12 cellular contexts compared by ENCODE assay signal in the genomic region with DNA sequence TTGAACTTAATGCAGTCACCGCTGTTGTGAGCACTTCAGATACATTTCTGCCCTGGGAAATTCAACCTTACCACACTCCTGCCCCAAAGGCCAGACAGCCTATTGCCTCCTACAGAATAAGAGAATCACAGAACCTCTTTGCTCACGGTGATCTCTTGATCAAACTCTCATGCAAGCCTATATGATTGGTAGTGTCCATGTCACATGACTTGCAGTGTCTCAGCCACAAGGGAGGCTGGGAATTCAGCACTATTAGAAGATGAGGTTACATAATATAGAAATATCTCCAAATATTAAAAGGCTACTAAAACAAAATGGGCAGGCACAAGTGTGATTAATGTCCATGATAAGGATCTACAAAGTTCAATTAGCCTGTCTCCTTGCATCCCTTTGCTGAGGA. TPM values are rescaled to one million over a fixed set of nuclear protein-coding genes. Genes with fewer than 3 reads are reported as not detected.
DNase-seq lines count a peak whose midpoint lies in the region; ATAC-seq and TF ChIP-seq lines count a peak whose summit lies in the region.
"Had no signal": no experiment of that assay in that cellular context is flagged by ENCODE, and none has a peak within 500 bp of the region (broad histone marks: within the 10 kb centered on the region; RNA-seq: fewer than 3 reads in every experiment).

No MANE protein-coding gene starts in this region.

- H3K27ac Mint-ChIP-seq in activated naive CD4-positive, alpha-beta T cell treated with anti-CD3 and anti-CD28 coated beads, Interleukin-2, amount 50 U/mL, for 24 hours, result peak overlapping the region; percentile 23
- H3K27ac Mint-ChIP-seq in activated naive CD4-positive, alpha-beta T cell treated with anti-CD3 and anti-CD28 coated beads, Interleukin-2, amount 10 ng/mL, durations not matched to agents 7 days and 5 days, result no peak overlapping the region
- no peak overlapping the region for H3K27ac Mint-ChIP-seq in T-helper 2 cell treated with Interferon-gamma antibody and Interleukin-4, amounts not matched to agents 5 μg/mL and 100 μg/mL, for 36 hours
- H3K27ac Mint-ChIP-seq: CD4-positive, CD25-positive, alpha-beta regulatory T cell had no signal

- CTCF ChIA-PET in activated naive CD4-positive, alpha-beta T cell treated with anti-CD3 and anti-CD28 coated beads, Interleukin-2, amount 10 ng/mL, durations not matched to agents 7 days and 5 days (lab: Charles Lee), result no interaction called here

- H3K36me3 Mint-ChIP-seq in activated naive CD4-positive, alpha-beta T cell treated with anti-CD3 and anti-CD28 coated beads, Interleukin-2, amount 50 U/mL, for 24 hours, result no peaks in the 10 kb centered on the region
- no peaks in the 10 kb centered on the region for H3K36me3 Mint-ChIP-seq in activated naive CD4-positive, alpha-beta T cell treated with anti-CD3 and anti-CD28 coated beads, Interleukin-2, amount 10 ng/mL, durations not matched to agents 7 days and 5 days
- no peaks in the 10 kb centered on the region for H3K36me3 Mint-ChIP-seq in T-helper 2 cell treated with Interferon-gamma antibody and Interleukin-4, amounts not matched to agents 5 μg/mL and 100 μg/mL, for 36 hours (ENCODE audit: low read depth)
- H3K36me3 Mint-ChIP-seq: CD4-positive, CD25-positive, alpha-beta regulatory T cell had no signal

- no peak overlapping the region for H3K4me3 Mint-ChIP-seq in activated naive CD4-positive, alpha-beta T cell treated with anti-CD3 and anti-CD28 coated beads, Interleukin-2, amount 50 U/mL, for 24 hours
- no peak overlapping the region for H3K4me3 Mint-ChIP-seq in activated naive CD4-positive, alpha-beta T cell treated with anti-CD3 and anti-CD28 coated beads, Interleukin-2, amount 10 ng/mL, durations not matched to agents 7 days and 5 days
- no peak overlapping the region for H3K4me3 Mint-ChIP-seq in T-helper 2 cell treated with Interferon-gamma antibody and Interleukin-4, amounts not matched to agents 5 μg/mL and 100 μg/mL, for 36 hours

- DNase-seq in activated naive CD4-positive, alpha-beta T cell treated with anti-CD3 and anti-CD28 coated beads, Interleukin-2, amount 10 ng/mL, durations not matched to agents 7 days and 5 days, result no peak
- DNase-seq in T-helper 2 cell treated with Interferon-gamma antibody and Interleukin-4, amounts not matched to agents 5 μg/mL and 100 μg/mL, for 36 hours (ENCODE audit: low spot score), result no peak
- no peak for DNase-seq in occipital lobe (lab: John Stamatoyannopoulos, UW)
- DNase-seq: ACHN; CD4-positive, CD25-positive, alpha-beta regulatory T cell; DND-41; GDM1 had no signal

- no peaks in the 10 kb centered on the region for H3K9me3 Mint-ChIP-seq in activated naive CD4-positive, alpha-beta T cell treated with anti-CD3 and anti-CD28 coated beads, Interleukin-2, amount 50 U/mL, for 24 hours
- no peaks in the 10 kb centered on the region for H3K9me3 Mint-ChIP-seq in activated naive CD4-positive, alpha-beta T cell treated with anti-CD3 and anti-CD28 coated beads, Interleukin-2, amount 10 ng/mL, durations not matched to agents 7 days and 5 days
- no peaks in the 10 kb centered on the region for H3K9me3 Mint-ChIP-seq in T-helper 2 cell treated with Interferon-gamma antibody and Interleukin-4, amounts not matched to agents 5 μg/mL and 100 μg/mL, for 36 hours

- H3K4me1 Mint-ChIP-seq in activated naive CD4-positive, alpha-beta T cell treated with anti-CD3 and anti-CD28 coated beads, Interleukin-2, amount 50 U/mL, for 24 hours, result peaks cover 10% of the 10 kb centered on the region
- H3K4me1 Mint-ChIP-seq in activated naive CD4-positive, alpha-beta T cell treated with anti-CD3 and anti-CD28 coated beads, Interleukin-2, amount 10 ng/mL, durations not matched to agents 7 days and 5 days, result peaks cover 8% of the 10 kb centered on the region
- peaks cover 6% of the 10 kb centered on the region for H3K4me1 Mint-ChIP-seq in T-helper 2 cell treated with Interferon-gamma antibody and Interleukin-4, amounts not matched to agents 5 μg/mL and 100 μg/mL, for 36 hours (ENCODE audit: low read depth)

- H3K27me3 Mint-ChIP-seq in activated naive CD4-positive, alpha-beta T cell treated with anti-CD3 and anti-CD28 coated beads, Interleukin-2, amount 50 U/mL, for 24 hours, result peaks cover 20% of the 10 kb centered on the region
- peaks cover 40% of the 10 kb centered on the region for H3K27me3 Mint-ChIP-seq in activated naive CD4-positive, alpha-beta T cell treated with anti-CD3 and anti-CD28 coated beads, Interleukin-2, amount 10 ng/mL, durations not matched to agents 7 days and 5 days
- peaks cover 45% of the 10 kb centered on the region for H3K27me3 Mint-ChIP-seq in T-helper 2 cell treated with Interferon-gamma antibody and Interleukin-4, amounts not matched to agents 5 μg/mL and 100 μg/mL, for 36 hours (ENCODE audit: low read depth)

- no peak for ATAC-seq in SK-N-SH treated with all-trans-retinoic acid at 6 μM for 48 hours
- ATAC-seq in GM18498 (IDR thresholded peaks at IDR 0.05; ENCODE audit: unreplicated experiment), result no peak
- ATAC-seq: HepG2 had no signal

- TF ChIP-seq EP300 in Ishikawa (IDR thresholded peaks at IDR 0.05; ENCODE audit: borderline replicate concordance), result no peak

- TF ChIP-seq RAD21 in Ishikawa (IDR thresholded peaks at IDR 0.05; ENCODE audit: low read depth), result no peak

TF ChIP-seq in Ishikawa, 13 proteins besides CTCF, POLR2A, EP300 and RAD21:
- TF ChIP-seq USF1 (IDR thresholded peaks at IDR 0.05) (0 out of 2 replicates have a peak, but pooled peaks have one; percentile 23), ZBTB7A (IDR thresholded peaks at IDR 0.05; ENCODE audit: low read depth) (no peak)

TF ChIP-seq in SK-N-SH treated with all-trans-retinoic acid at 6 μM for 48 hours, 23 proteins besides CTCF, POLR2A, EP300 and RAD21:
- no peak for TF ChIP-seq SNAI2 (CRISPR knock-in tag; IDR thresholded peaks at IDR 0.05)
- no peak for TF ChIP-seq TCF4 (CRISPR knock-in tag; IDR thresholded peaks at IDR 0.05; ENCODE audit: borderline replicate concordance)
- TF ChIP-seq ISL1 (CRISPR knock-in tag; IDR thresholded peaks at IDR 0.05), result peak; percentile 18; the same call in 1 of the 2 replicates
- TF ChIP-seq TOX (CRISPR knock-in tag; IDR thresholded peaks at IDR 0.05; ENCODE audit: borderline replicate concordance), result no peak
- no peak for TF ChIP-seq PATZ1 (CRISPR knock-in tag; IDR thresholded peaks at IDR 0.05; ENCODE audit: borderline replicate concordance)

RNA-seq across cellular contexts. Expression of gene PCOLCE2, which starts 3.8 kb away (rescaled TPM):
- 4.5 TPM for total RNA-seq in occipital lobe
- total RNA-seq: CD4-positive, CD25-positive, alpha-beta regulatory T cell had no signal
